Comparison of ENCODE assay signal across 23 cellular contexts in genomic region chr11:13143486-13144297, GRCh38.
A peak's percentile ranks its signal among the peaks of the same experiment; 100 is the strongest.
DNase-seq lines count a peak whose midpoint lies in the region; ATAC-seq and TF ChIP-seq lines count a peak whose summit lies in the region.
"Had no signal": no experiment of that assay in that cellular context is flagged by ENCODE, and none has a peak within 500 bp of the region (broad histone marks: within the 10 kb centered on the region; RNA-seq: fewer than 3 reads in every experiment).

No MANE protein-coding gene starts in this region.

- H3K27ac ChIP-seq in PC-3 (ENCODE audit: low read length): no peak overlapping the region
- H3K27ac ChIP-seq in esophagus muscularis mucosa (replicated peaks in 1 of 4): no peak overlapping the region
- H3K27ac ChIP-seq: 22Rv1, left ventricle myocardium inferior, SJCRH30 had no signal

- DNase-seq in DMS79 treated with DMSO at 0.1 percent for 48 hours (lab: John Stamatoyannopoulos, UW) (peak; percentile 33), DMS79 (lab: John Stamatoyannopoulos, UW) (no peak), PC-3 (peak; percentile 66), esophagus muscularis mucosa (ENCODE audit: extremely low spot score) (peak; percentile 78), endothelial cell (ENCODE audit: low spot score) (no peak), NCI-H1417 (lab: John Stamatoyannopoulos, UW) (no peak)
- DNase-seq in stimulated activated effector memory CD8-positive, alpha-beta T cell treated with anti-CD3 and anti-CD28 coated beads, Interleukin-12 subunit alpha, Interleukin-12 subunit beta, amount 100 ng/mL, for 72 hours (ENCODE audit: low spot score in 2 of 2): no peak
- DNase-seq: activated CD4-positive, alpha-beta memory T cell treated with anti-CD3 and anti-CD28 coated beads, Interleukin-2, amount 10 ng/mL, durations not matched to agents 7 days and 5 days; activated naive CD4-positive, alpha-beta T cell treated with anti-CD3 and anti-CD28 coated beads, Interleukin-2, amount 50 U/mL, for 16 hours; activated T-cell treated with anti-CD3 and anti-CD28 coated beads, Interleukin-2, amount 50 U/mL, for 4 hours; AML-193; aorta; esophagus squamous epithelium; left ventricle myocardium inferior; NCI-H1048; NCI-H2029; SJCRH30; stimulated activated CD4-positive, alpha-beta T cell treated with anti-CD3 and anti-CD28 coated beads, Interleukin-2, amount 100 ng/mL, for 48 hours; T-helper 17 cell had no signal

- TF ChIP-seq CTCF in PC-3 (conservative IDR thresholded peaks at IDR 0.05; ENCODE audit: low read depth, low read length) (no peak), esophagus muscularis mucosa (IDR thresholded peaks at IDR 0.05) (no peak), endothelial cell (IDR thresholded peaks at IDR 0.05; ENCODE audit: unreplicated experiment) (no peak)

- intact Hi-C loops in PC-3 (cut with micrococcal nuclease): no loop called here
- intact Hi-C loops in esophagus muscularis mucosa (cut with DNase I): no loop called here

- H3K4me1 Mint-ChIP-seq in stimulated activated effector memory CD8-positive, alpha-beta T cell treated with anti-CD3 and anti-CD28 coated beads, Interleukin-12 subunit alpha, Interleukin-12 subunit beta, amount 100 ng/mL, for 72 hours: no peaks in the 10 kb centered on the region
- H3K4me1 Mint-ChIP-seq in endothelial cell (ENCODE audit: unreplicated experiment): peaks cover 37% of the 10 kb centered on the region

- no peaks in the 10 kb centered on the region for H3K9me3 ChIP-seq in PC-3 (ENCODE audit: low read length)
- no peaks in the 10 kb centered on the region for H3K9me3 ChIP-seq in esophagus muscularis mucosa
- H3K9me3 ChIP-seq: esophagus squamous epithelium, left ventricle myocardium inferior, SJCRH30 had no signal

- no peak overlapping the region for H3K4me3 Mint-ChIP-seq in stimulated activated effector memory CD8-positive, alpha-beta T cell treated with anti-CD3 and anti-CD28 coated beads, Interleukin-12 subunit alpha, Interleukin-12 subunit beta, amount 100 ng/mL, for 72 hours
- no peak overlapping the region for H3K4me3 Mint-ChIP-seq in endothelial cell (ENCODE audit: unreplicated experiment)
- H3K4me3 Mint-ChIP-seq: activated CD4-positive, alpha-beta memory T cell treated with anti-CD3 and anti-CD28 coated beads, Interleukin-2, amount 10 ng/mL, durations not matched to agents 7 days and 5 days; activated T-cell treated with anti-CD3 and anti-CD28 coated beads, Interleukin-2, amount 50 U/mL, for 4 hours; T-helper 17 cell; WTC11 had no signal

- H3K27me3 Mint-ChIP-seq in endothelial cell (ENCODE audit: unreplicated experiment): peaks cover 3% of the 10 kb centered on the region

- no peak overlapping the region for H3K27ac Mint-ChIP-seq in stimulated activated effector memory CD8-positive, alpha-beta T cell treated with anti-CD3 and anti-CD28 coated beads, Interleukin-12 subunit alpha, Interleukin-12 subunit beta, amount 100 ng/mL, for 72 hours
- no peak overlapping the region for H3K27ac Mint-ChIP-seq in endothelial cell (ENCODE audit: unreplicated experiment)
- H3K27ac Mint-ChIP-seq: activated CD4-positive, alpha-beta memory T cell treated with anti-CD3 and anti-CD28 coated beads, Interleukin-2, amount 10 ng/mL, durations not matched to agents 7 days and 5 days; T-helper 17 cell; WTC11 had no signal

- H3K27me3 ChIP-seq in PC-3 (ENCODE audit: low read length): no peaks in the 10 kb centered on the region
- no peaks in the 10 kb centered on the region for H3K27me3 ChIP-seq in esophagus muscularis mucosa
- H3K27me3 ChIP-seq: esophagus squamous epithelium, SJCRH30 had no signal

- no TSS peak for BruUV-seq in PC-3 (replicated peaks; lab: Mats Ljungman, UMichigan)

- TF ChIP-seq POLR2A in esophagus muscularis mucosa (IDR thresholded peaks at IDR 0.05; ENCODE audit: low read depth) (no peak), GM18505 (IDR thresholded peaks at IDR 0.05; ENCODE audit: borderline replicate concordance, extremely low read depth, insufficient read depth, insufficient read length) (no peak)

- H3F3A ChIP-seq in PC-3 (ENCODE audit: low read length, unreplicated experiment): no peaks in the 10 kb centered on the region

- ATAC-seq in PC-3 (peak; percentile 37; the same call in 1 of the 2 replicates), GM18505 (IDR thresholded peaks at IDR 0.05; ENCODE audit: unreplicated experiment) (no peak)
- peak; percentile 70 for ATAC-seq in stimulated activated effector memory CD8-positive, alpha-beta T cell treated with anti-CD3 and anti-CD28 coated beads, Interleukin-12 subunit alpha, Interleukin-12 subunit beta, amount 100 ng/mL, for 72 hours
- ATAC-seq: activated T-cell treated with anti-CD3 and anti-CD28 coated beads, Interleukin-2, amount 50 U/mL, for 4 hours; T-helper 17 cell; WTC11 had no signal

- H3K36me3 ChIP-seq in PC-3 (ENCODE audit: low read depth, low read length) (no peaks in the 10 kb centered on the region), esophagus muscularis mucosa (no peaks in the 10 kb centered on the region)
- H3K36me3 ChIP-seq: esophagus squamous epithelium, left ventricle myocardium inferior, SJCRH30 had no signal

- no peak overlapping the region for H3K4me3 ChIP-seq in PC-3 (ENCODE audit: low read length)
- H3K4me3 ChIP-seq in esophagus muscularis mucosa: no peak overlapping the region
- H3K4me3 ChIP-seq: esophagus squamous epithelium, left ventricle myocardium inferior, SJCRH30, smooth muscle cell had no signal

- H3K79me2 ChIP-seq in PC-3 (ENCODE audit: low read length): no peaks in the 10 kb centered on the region

- WGBS in esophagus muscularis mucosa: 69% methylated on average over 1 of the region's 1 CpG

- H4K20me1 ChIP-seq in PC-3 (ENCODE audit: low read length): no peaks in the 10 kb centered on the region

- POLR2A ChIA-PET in PC-3 (lab: Charles Lee; ENCODE audit: unreplicated experiment): no interaction called here

- no peak overlapping the region for H3K9ac ChIP-seq in PC-3 (ENCODE audit: low read length)

- H3K9me3 Mint-ChIP-seq in stimulated activated effector memory CD8-positive, alpha-beta T cell treated with anti-CD3 and anti-CD28 coated beads, Interleukin-12 subunit alpha, Interleukin-12 subunit beta, amount 100 ng/mL, for 72 hours: no peaks in the 10 kb centered on the region
- H3K9me3 Mint-ChIP-seq in endothelial cell (ENCODE audit: unreplicated experiment): peaks cover 6% of the 10 kb centered on the region
- H3K9me3 Mint-ChIP-seq: activated T-cell treated with anti-CD3 and anti-CD28 coated beads, Interleukin-2, amount 50 U/mL, for 4 hours had no signal

- CTCF ChIA-PET in PC-3 (lab: Charles Lee): no interaction called here

- 0 out of 2 replicates have a peak overlapping the region, but pooled peaks have one; percentile 5 for H3K4me2 ChIP-seq in PC-3 (ENCODE audit: low read length)
- H3K4me2 ChIP-seq: smooth muscle cell had no signal

- no peak for TF ChIP-seq EP300 in esophagus muscularis mucosa (IDR thresholded peaks at IDR 0.05)

- H3K4me1 ChIP-seq in PC-3 (ENCODE audit: insufficient read depth, low read length) (peaks cover 33% of the 10 kb centered on the region), esophagus muscularis mucosa (no peaks in the 10 kb centered on the region)

- H2AFZ ChIP-seq in PC-3 (ENCODE audit: low read length): no peak overlapping the region

- no peaks in the 10 kb centered on the region for H3K36me3 Mint-ChIP-seq in stimulated activated effector memory CD8-positive, alpha-beta T cell treated with anti-CD3 and anti-CD28 coated beads, Interleukin-12 subunit alpha, Interleukin-12 subunit beta, amount 100 ng/mL, for 72 hours
- H3K36me3 Mint-ChIP-seq in endothelial cell (ENCODE audit: low read depth, unreplicated experiment): no peaks in the 10 kb centered on the region
- H3K36me3 Mint-ChIP-seq: WTC11 had no signal

- no peaks in the 10 kb centered on the region for H3K9me2 ChIP-seq in PC-3 (replicated peaks; ENCODE audit: low read length)

Comparison
In these comparisons a context has a peak if more than half of its experiments do, and no peak if none do; other contexts are left out.
1. DNase-seq: peak in DMS79 treated with DMSO at 0.1 percent for 48 hours (single experiment), PC-3 (single experiment) and esophagus muscularis mucosa (single experiment); none in DMS79 (single experiment), stimulated activated effector memory CD8-positive, alpha-beta T cell treated with anti-CD3 and anti-CD28 coated beads, Interleukin-12 subunit alpha, Interleukin-12 subunit beta, amount 100 ng/mL, for 72 hours (0 of 2), endothelial cell (single experiment) and NCI-H1417 (0 of 3).